Comparison of ENCODE assay signal across 26 cellular contexts in the genomic region with DNA sequence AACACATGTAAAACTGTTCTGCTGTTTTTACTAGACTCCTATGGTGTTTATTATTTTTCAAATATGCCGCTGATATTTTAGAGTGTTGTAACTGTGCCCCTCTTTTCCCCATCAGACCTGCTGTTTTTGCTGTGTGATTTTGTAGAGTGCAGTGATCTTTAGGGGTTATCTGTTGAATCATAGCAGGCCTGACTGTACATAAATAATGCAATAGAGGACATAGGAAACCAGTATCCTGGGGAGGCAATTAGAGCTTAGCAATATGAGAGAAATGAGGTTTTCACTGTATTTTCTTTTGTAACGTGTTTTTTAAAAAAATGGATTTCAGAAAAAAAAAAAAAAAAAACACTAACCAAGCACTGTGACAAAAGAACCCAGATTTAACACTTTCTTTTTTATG.
"Had no signal": no experiment of that assay in that cellular context is flagged by ENCODE, and none has a peak within 500 bp of the region (broad histone marks: within the 10 kb centered on the region; RNA-seq: fewer than 3 reads in every experiment).

No MANE protein-coding gene starts in this region.

- H3K36me3 ChIP-seq: left lung, lower lobe of right lung, stomach, thyroid gland, transverse colon, upper lobe of left lung, vagina had no signal

- ATAC-seq: left colon; left lung; lower lobe of right lung; naive thymus-derived CD8-positive, alpha-beta T cell; psoas muscle; right cardiac atrium; sciatic nerve; stimulated activated naive B cell treated with anti-CD40 and anti-IgM and Interleukin-4, amounts not matched to agents 10 μg/mL and 1 μg/mL and 100 μg/mL, for 72 hours; stimulated activated naive CD8-positive, alpha-beta T cell treated with anti-CD3 and anti-CD28 coated beads, Interleukin-15, Interleukin-2, amounts not matched to agents 100 U/mL and 50 U/mL, for 24 hours had no signal

- DNase-seq: left colon; left lung; lower lobe of right lung; mammary epithelial cell; mesenchymal stem cell; naive thymus-derived CD8-positive, alpha-beta T cell; nucleus accumbens; psoas muscle; right cardiac atrium; stimulated activated CD4-positive, alpha-beta T cell treated with anti-CD3 and anti-CD28 coated beads, Interleukin-12 subunit alpha, Interleukin-12 subunit beta, amount 100 ng/mL, for 4 hours; stimulated activated CD4-positive, alpha-beta T cell treated with anti-CD3 and anti-CD28 coated beads, Interleukin-15, amount 100 ng/mL, for 24 hours; stimulated activated CD4-positive, alpha-beta T cell treated with anti-CD3 and anti-CD28 coated beads, Interleukin-2, amount 100 ng/mL, for 24 hours; stimulated activated CD4-positive, alpha-beta T cell treated with anti-CD3 and anti-CD28 coated beads, Interleukin-4, amount 100 ng/mL, for 1 hour; stimulated activated naive B cell treated with anti-CD40 and anti-IgM and Interleukin-4, amounts not matched to agents 10 μg/mL and 1 μg/mL and 100 μg/mL, for 72 hours; stimulated activated naive CD8-positive, alpha-beta T cell treated with anti-CD3 and anti-CD28 coated beads, Interleukin-15, Interleukin-2, amounts not matched to agents 100 U/mL and 50 U/mL, for 24 hours; stomach; testis; thyroid gland; transverse colon; upper lobe of left lung had no signal

- H3K27ac ChIP-seq: hepatocyte, left lung, lower lobe of right lung, parathyroid adenoma, psoas muscle, skin epidermis, stomach, testis, thyroid gland, transverse colon, upper lobe of left lung, vagina had no signal

- H3K4me1 ChIP-seq: left lung, parathyroid adenoma, psoas muscle, stomach, testis, thyroid gland, transverse colon, vagina had no signal

- H3K9ac ChIP-seq: parathyroid adenoma had no signal

- FAIRE-seq: keratinocyte had no signal

- H3K9me3 ChIP-seq: left lung, lower lobe of right lung, psoas muscle, stomach, testis, thyroid gland, transverse colon, upper lobe of left lung, vagina had no signal

- H3K4me3 ChIP-seq: hepatocyte, left lung, lower lobe of right lung, psoas muscle, skin epidermis, stomach, testis, thyroid gland, transverse colon, upper lobe of left lung, vagina had no signal

- H3K79me2 ChIP-seq: hepatocyte, parathyroid adenoma had no signal

- H3K4me2 ChIP-seq: hepatocyte had no signal

- H2AFZ ChIP-seq: hepatocyte, parathyroid adenoma had no signal

- H3K27me3 ChIP-seq: hepatocyte, left lung, stomach, testis, thyroid gland, transverse colon, upper lobe of left lung, vagina had no signal
